2 cellular contexts compared by ENCODE assay signal in the genomic region with DNA sequence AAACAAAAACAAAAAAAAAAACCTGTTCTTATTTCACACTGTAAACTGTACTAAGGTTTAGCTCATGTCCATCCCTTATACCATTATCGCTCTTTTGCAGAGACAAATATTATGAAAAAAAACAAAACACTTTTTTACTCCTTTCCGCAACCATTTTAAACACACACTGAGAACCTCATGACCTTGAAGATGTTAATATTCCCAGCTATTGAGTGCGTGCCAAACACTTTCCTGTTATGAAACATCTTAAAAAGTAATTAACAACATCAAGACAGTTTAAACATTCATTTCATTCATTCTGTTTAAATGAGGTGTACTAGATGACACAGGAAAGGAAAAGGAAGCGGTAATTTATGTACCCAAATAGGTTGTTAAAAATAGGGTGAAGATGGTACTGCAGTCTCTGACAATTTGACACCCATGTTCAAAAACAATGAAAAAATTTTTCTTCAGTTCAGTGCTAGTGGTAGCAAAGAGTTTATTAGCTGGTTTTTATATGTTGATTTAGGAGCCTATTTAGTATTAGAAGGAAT.
TF ChIP-seq lines count a peak whose summit lies in the region.

No MANE protein-coding gene starts in this region.

TF ChIP-seq in HEK293, 187 proteins besides CTCF, POLR2A, EP300 and RAD21:
- no peak for TF ChIP-seq ZIC2 (tag by site-specific recombination; IDR thresholded peaks at IDR 0.05)
- TF ChIP-seq, protein P1, sequence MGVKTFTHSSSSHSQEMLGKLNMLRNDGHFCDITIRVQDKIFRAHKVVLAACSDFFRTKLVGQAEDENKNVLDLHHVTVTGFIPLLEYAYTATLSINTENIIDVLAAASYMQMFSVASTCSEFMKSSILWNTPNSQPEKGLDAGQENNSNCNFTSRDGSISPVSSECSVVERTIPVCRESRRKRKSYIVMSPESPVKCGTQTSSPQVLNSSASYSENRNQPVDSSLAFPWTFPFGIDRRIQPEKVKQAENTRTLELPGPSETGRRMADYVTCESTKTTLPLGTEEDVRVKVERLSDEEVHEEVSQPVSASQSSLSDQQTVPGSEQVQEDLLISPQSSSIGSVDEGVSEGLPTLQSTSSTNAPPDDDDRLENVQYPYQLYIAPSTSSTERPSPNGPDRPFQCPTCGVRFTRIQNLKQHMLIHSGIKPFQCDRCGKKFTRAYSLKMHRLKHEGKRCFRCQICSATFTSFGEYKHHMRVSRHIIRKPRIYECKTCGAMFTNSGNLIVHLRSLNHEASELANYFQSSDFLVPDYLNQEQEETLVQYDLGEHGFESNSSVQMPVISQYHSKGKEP (tag by site-specific recombination; IDR thresholded peaks at IDR 0.05) = no peak
- TF ChIP-seq, protein P2, sequence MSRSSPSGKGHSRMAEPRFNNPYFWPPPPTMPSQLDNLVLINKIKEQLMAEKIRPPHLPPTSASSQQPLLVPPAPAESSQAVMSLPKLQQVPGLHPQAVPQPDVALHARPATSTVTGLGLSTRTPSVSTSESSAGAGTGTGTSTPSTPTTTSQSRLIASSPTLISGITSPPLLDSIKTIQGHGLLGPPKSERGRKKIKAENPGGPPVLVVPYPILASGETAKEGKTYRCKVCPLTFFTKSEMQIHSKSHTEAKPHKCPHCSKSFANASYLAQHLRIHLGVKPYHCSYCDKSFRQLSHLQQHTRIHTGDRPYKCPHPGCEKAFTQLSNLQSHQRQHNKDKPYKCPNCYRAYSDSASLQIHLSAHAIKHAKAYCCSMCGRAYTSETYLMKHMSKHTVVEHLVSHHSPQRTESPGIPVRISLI (tag by site-specific recombination; IDR thresholded peaks at IDR 0.05) = 0 out of 2 replicates have a peak, but pooled peaks have one; percentile 23

TF ChIP-seq in endothelial cell of umbilical vein, 7 proteins besides CTCF, POLR2A, EP300 and RAD21:
- no peak for TF ChIP-seq MYC (IDR thresholded peaks at IDR 0.05; ENCODE audit: low read depth, low read length)
- no peak for TF ChIP-seq POLR2AphosphoS5 (IDR thresholded peaks at IDR 0.05; ENCODE audit: insufficient read depth, low read depth, low read length)
- TF ChIP-seq EZH2 (IDR thresholded peaks at IDR 0.05; ENCODE audit: borderline replicate concordance, low read depth, low read length, severe bottlenecking) = no peak
- TF ChIP-seq, protein P3, sequence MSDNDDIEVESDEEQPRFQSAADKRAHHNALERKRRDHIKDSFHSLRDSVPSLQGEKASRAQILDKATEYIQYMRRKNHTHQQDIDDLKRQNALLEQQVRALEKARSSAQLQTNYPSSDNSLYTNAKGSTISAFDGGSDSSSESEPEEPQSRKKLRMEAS (IDR thresholded peaks at IDR 0.05; ENCODE audit: insufficient read depth, insufficient read length) = no peak
- no peak for TF ChIP-seq GATA2 (IDR thresholded peaks at IDR 0.05; ENCODE audit: insufficient read depth, insufficient read length, low read depth, low read length)
- no peak for TF ChIP-seq JUN (IDR thresholded peaks at IDR 0.05; ENCODE audit: borderline replicate concordance, insufficient read depth, insufficient read length, low read depth)
- no peak for TF ChIP-seq FOS (IDR thresholded peaks at IDR 0.05; ENCODE audit: borderline replicate concordance, insufficient read depth, low read length)
